1 cellular context compared by ENCODE assay signal in the genomic region with DNA sequence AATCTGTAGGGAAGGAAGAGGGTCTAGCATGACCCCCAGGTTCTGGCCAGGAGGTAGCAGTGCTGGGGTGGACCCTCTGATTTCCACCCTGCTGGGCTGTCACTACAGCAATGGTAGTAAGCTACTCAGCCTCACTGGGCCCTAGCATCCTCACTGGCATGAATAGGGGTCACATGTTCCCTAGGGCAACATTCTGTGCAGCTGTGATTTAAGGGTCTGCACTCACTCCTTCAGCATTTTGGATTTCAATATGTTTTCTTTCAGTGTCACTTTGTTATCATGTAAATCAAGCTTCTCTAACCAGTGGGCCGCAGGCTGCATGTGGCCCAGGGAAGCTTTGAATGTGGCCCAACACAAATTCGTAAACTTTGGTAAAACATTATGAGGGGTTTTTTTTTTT.
TF ChIP-seq lines count a peak whose summit lies in the region.

No MANE protein-coding gene starts in this region.

TF ChIP-seq in IMR-90, 13 proteins besides CTCF, POLR2A, EP300 and RAD21:
- TF ChIP-seq FOS (IDR thresholded peaks at IDR 0.05; ENCODE audit: low read depth, low read length): no peak
- no peak for TF ChIP-seq SMC3 (IDR thresholded peaks at IDR 0.05; ENCODE audit: low read depth, low read length)
- no peak for TF ChIP-seq MXI1 (IDR thresholded peaks at IDR 0.05; ENCODE audit: borderline replicate concordance, low read depth, low read length)
- no peak for TF ChIP-seq ELK1 (IDR thresholded peaks at IDR 0.05; ENCODE audit: borderline replicate concordance, low read depth, low read length)
- TF ChIP-seq CHD1 (IDR thresholded peaks at IDR 0.05; ENCODE audit: low read depth, low read length): no peak
- TF ChIP-seq NFE2L2 (IDR thresholded peaks at IDR 0.05; ENCODE audit: low read depth, low read length): no peak
- no peak for TF ChIP-seq MAFK (IDR thresholded peaks at IDR 0.05; ENCODE audit: low read depth, low read length)
- no peak for TF ChIP-seq CEBPB (IDR thresholded peaks at IDR 0.05; ENCODE audit: low read depth, low read length)
- no peak for TF ChIP-seq MAZ (IDR thresholded peaks at IDR 0.05; ENCODE audit: borderline replicate concordance, low read depth, low read length)
- TF ChIP-seq RCOR1 (IDR thresholded peaks at IDR 0.05; ENCODE audit: insufficient replicate concordance, low read length): no peak
TF ChIP-seq in IMR-90: peak in this region for 0.
